1 cellular context compared by ENCODE assay signal in the genomic region with DNA sequence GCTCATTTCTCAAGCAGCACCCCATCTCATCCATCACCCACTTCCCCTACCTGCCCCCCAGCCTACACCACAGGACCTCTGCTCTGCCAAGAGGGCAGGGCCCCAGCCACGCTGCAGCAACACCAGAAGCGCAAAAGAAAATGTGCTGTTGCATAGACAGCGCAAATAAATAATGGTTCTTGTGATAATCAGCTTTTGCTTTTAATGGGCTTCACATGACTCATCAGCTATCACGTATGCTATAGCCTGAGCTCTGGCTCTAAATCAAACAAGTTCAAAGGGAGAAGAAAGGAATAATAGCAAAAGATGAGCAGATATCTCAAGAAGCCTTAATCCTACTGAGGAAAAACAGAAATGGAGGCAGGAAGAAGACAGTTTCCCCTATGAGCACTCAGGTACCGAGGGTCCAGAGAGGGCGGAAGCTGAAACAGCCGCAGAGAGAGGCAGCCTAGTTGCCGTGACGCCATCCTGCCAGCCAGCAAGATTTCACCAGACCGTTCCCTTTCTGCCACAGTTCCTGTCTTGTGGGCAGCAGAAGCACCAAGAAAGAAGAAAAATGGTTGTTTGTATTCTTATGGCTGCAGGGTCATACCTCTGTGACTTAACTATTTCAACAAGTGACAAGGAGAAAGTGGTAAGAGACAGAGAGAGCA.
TF ChIP-seq lines count a peak whose summit lies in the region.

No MANE protein-coding gene starts in this region.

TF ChIP-seq in K562, 482 proteins besides CTCF, POLR2A, EP300 and RAD21 (continues in another document):
- TF ChIP-seq, protein P1, sequence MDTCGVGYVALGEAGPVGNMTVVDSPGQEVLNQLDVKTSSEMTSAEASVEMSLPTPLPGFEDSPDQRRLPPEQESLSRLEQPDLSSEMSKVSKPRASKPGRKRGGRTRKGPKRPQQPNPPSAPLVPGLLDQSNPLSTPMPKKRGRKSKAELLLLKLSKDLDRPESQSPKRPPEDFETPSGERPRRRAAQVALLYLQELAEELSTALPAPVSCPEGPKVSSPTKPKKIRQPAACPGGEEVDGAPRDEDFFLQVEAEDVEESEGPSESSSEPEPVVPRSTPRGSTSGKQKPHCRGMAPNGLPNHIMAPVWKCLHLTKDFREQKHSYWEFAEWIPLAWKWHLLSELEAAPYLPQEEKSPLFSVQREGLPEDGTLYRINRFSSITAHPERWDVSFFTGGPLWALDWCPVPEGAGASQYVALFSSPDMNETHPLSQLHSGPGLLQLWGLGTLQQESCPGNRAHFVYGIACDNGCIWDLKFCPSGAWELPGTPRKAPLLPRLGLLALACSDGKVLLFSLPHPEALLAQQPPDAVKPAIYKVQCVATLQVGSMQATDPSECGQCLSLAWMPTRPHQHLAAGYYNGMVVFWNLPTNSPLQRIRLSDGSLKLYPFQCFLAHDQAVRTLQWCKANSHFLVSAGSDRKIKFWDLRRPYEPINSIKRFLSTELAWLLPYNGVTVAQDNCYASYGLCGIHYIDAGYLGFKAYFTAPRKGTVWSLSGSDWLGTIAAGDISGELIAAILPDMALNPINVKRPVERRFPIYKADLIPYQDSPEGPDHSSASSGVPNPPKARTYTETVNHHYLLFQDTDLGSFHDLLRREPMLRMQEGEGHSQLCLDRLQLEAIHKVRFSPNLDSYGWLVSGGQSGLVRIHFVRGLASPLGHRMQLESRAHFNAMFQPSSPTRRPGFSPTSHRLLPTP (IDR thresholded peaks at IDR 0.05; ENCODE audit: borderline replicate concordance, extremely low read depth, insufficient read length) = no peak
- TF ChIP-seq GTF2F1 (IDR thresholded peaks at IDR 0.05; ENCODE audit: low read depth, low read length) = no peak
- peak; percentile 76 for TF ChIP-seq MEIS2 (IDR thresholded peaks at IDR 0.05; ENCODE audit: partially characterized antibody)
- TF ChIP-seq, protein P2, sequence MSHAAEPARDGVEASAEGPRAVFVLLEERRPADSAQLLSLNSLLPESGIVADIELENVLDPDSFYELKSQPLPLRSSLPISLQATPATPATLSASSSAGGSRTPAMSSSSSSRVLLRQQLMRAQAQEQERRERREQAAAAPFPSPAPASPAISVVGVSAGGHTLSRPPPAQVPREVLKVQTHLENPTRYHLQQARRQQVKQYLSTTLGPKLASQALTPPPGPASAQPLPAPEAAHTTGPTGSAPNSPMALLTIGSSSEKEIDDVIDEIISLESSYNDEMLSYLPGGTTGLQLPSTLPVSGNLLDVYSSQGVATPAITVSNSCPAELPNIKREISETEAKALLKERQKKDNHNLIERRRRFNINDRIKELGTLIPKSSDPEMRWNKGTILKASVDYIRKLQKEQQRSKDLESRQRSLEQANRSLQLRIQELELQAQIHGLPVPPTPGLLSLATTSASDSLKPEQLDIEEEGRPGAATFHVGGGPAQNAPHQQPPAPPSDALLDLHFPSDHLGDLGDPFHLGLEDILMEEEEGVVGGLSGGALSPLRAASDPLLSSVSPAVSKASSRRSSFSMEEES (CRISPR knock-in tag; IDR thresholded peaks at IDR 0.05) = no peak
- TF ChIP-seq ZNF274 (IDR thresholded peaks at IDR 0.05; ENCODE audit: borderline replicate concordance, low read depth, low read length) = no peak
- no peak for TF ChIP-seq TCFL5 (CRISPR knock-in tag; conservative IDR thresholded peaks at IDR 0.05)
- TF ChIP-seq, protein P3, sequence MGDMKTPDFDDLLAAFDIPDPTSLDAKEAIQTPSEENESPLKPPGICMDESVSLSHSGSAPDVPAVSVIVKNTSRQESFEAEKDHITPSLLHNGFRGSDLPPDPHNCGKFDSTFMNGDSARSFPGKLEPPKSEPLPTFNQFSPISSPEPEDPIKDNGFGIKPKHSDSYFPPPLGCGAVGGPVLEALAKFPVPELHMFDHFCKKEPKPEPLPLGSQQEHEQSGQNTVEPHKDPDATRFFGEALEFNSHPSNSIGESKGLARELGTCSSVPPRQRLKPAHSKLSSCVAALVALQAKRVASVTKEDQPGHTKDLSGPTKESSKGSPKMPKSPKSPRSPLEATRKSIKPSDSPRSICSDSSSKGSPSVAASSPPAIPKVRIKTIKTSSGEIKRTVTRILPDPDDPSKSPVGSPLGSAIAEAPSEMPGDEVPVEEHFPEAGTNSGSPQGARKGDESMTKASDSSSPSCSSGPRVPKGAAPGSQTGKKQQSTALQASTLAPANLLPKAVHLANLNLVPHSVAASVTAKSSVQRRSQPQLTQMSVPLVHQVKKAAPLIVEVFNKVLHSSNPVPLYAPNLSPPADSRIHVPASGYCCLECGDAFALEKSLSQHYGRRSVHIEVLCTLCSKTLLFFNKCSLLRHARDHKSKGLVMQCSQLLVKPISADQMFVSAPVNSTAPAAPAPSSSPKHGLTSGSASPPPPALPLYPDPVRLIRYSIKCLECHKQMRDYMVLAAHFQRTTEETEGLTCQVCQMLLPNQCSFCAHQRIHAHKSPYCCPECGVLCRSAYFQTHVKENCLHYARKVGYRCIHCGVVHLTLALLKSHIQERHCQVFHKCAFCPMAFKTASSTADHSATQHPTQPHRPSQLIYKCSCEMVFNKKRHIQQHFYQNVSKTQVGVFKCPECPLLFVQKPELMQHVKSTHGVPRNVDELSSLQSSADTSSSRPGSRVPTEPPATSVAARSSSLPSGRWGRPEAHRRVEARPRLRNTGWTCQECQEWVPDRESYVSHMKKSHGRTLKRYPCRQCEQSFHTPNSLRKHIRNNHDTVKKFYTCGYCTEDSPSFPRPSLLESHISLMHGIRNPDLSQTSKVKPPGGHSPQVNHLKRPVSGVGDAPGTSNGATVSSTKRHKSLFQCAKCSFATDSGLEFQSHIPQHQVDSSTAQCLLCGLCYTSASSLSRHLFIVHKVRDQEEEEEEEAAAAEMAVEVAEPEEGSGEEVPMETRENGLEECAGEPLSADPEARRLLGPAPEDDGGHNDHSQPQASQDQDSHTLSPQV (IDR thresholded peaks at IDR 0.05) = peak; percentile 19; the same call in 1 of the 2 replicates
- no peak for TF ChIP-seq ZFP36 (IDR thresholded peaks at IDR 0.05; ENCODE audit: low read depth, low read length, partially characterized antibody)
- TF ChIP-seq MTF1 (CRISPR knock-in tag; IDR thresholded peaks at IDR 0.05; ENCODE audit: borderline replicate concordance) = no peak
- TF ChIP-seq ZNF384 (IDR thresholded peaks at IDR 0.05; ENCODE audit: low read depth, low read length) = no peak
- no peak for TF ChIP-seq TBP (optimal IDR thresholded peaks at IDR 0.05; ENCODE audit: low read depth, low read length)
- TF ChIP-seq, protein P4, sequence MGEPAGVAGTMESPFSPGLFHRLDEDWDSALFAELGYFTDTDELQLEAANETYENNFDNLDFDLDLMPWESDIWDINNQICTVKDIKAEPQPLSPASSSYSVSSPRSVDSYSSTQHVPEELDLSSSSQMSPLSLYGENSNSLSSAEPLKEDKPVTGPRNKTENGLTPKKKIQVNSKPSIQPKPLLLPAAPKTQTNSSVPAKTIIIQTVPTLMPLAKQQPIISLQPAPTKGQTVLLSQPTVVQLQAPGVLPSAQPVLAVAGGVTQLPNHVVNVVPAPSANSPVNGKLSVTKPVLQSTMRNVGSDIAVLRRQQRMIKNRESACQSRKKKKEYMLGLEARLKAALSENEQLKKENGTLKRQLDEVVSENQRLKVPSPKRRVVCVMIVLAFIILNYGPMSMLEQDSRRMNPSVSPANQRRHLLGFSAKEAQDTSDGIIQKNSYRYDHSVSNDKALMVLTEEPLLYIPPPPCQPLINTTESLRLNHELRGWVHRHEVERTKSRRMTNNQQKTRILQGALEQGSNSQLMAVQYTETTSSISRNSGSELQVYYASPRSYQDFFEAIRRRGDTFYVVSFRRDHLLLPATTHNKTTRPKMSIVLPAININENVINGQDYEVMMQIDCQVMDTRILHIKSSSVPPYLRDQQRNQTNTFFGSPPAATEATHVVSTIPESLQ (CRISPR knock-in tag; IDR thresholded peaks at IDR 0.05) = no peak
- TF ChIP-seq, protein P5, sequence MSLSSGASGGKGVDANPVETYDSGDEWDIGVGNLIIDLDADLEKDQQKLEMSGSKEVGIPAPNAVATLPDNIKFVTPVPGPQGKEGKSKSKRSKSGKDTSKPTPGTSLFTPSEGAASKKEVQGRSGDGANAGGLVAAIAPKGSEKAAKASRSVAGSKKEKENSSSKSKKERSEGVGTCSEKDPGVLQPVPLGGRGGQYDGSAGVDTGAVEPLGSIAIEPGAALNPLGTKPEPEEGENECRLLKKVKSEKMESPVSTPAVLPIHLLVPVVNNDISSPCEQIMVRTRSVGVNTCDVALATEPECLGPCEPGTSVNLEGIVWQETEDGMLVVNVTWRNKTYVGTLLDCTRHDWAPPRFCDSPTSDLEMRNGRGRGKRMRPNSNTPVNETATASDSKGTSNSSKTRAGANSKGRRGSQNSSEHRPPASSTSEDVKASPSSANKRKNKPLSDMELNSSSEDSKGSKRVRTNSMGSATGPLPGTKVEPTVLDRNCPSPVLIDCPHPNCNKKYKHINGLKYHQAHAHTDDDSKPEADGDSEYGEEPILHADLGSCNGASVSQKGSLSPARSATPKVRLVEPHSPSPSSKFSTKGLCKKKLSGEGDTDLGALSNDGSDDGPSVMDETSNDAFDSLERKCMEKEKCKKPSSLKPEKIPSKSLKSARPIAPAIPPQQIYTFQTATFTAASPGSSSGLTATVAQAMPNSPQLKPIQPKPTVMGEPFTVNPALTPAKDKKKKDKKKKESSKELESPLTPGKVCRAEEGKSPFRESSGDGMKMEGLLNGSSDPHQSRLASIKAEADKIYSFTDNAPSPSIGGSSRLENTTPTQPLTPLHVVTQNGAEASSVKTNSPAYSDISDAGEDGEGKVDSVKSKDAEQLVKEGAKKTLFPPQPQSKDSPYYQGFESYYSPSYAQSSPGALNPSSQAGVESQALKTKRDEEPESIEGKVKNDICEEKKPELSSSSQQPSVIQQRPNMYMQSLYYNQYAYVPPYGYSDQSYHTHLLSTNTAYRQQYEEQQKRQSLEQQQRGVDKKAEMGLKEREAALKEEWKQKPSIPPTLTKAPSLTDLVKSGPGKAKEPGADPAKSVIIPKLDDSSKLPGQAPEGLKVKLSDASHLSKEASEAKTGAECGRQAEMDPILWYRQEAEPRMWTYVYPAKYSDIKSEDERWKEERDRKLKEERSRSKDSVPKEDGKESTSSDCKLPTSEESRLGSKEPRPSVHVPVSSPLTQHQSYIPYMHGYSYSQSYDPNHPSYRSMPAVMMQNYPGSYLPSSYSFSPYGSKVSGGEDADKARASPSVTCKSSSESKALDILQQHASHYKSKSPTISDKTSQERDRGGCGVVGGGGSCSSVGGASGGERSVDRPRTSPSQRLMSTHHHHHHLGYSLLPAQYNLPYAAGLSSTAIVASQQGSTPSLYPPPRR (CRISPR knock-in tag; IDR thresholded peaks at IDR 0.05; ENCODE audit: borderline replicate concordance) = no peak
- no peak for TF ChIP-seq BCOR (IDR thresholded peaks at IDR 0.05)
- TF ChIP-seq PHB (CRISPR knock-in tag; IDR thresholded peaks at IDR 0.05) = no peak
- no peak for TF ChIP-seq ETV6 (IDR thresholded peaks at IDR 0.05; ENCODE audit: borderline replicate concordance in 1 of 2, low read depth in 2 of 2, low read length in 1 of 2)
- TF ChIP-seq ETV6 (CRISPR knock-in tag; IDR thresholded peaks at IDR 0.05; ENCODE audit: borderline replicate concordance) = no peak
- TF ChIP-seq GABPB1 (CRISPR knock-in tag; IDR thresholded peaks at IDR 0.05) = no peak
- no peak for TF ChIP-seq ZNF217 (CRISPR knock-in tag; IDR thresholded peaks at IDR 0.05)
- no peak for TF ChIP-seq EP400 (IDR thresholded peaks at IDR 0.05)
- TF ChIP-seq MYBL2 (IDR thresholded peaks at IDR 0.05; ENCODE audit: low read depth) = no peak
- TF ChIP-seq MYBL2 (CRISPR knock-in tag; IDR thresholded peaks at IDR 0.05; ENCODE audit: borderline replicate concordance) = no peak
- TF ChIP-seq, protein P6, sequence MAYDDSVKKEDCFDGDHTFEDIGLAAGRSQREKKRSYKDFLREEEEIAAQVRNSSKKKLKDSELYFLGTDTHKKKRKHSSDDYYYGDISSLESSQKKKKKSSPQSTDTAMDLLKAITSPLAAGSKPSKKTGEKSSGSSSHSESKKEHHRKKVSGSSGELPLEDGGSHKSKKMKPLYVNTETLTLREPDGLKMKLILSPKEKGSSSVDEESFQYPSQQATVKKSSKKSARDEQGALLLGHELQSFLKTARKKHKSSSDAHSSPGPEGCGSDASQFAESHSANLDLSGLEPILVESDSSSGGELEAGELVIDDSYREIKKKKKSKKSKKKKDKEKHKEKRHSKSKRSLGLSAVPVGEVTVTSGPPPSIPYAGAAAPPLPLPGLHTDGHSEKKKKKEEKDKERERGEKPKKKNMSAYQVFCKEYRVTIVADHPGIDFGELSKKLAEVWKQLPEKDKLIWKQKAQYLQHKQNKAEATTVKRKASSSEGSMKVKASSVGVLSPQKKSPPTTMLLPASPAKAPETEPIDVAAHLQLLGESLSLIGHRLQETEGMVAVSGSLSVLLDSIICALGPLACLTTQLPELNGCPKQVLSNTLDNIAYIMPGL (CRISPR knock-in tag; IDR thresholded peaks at IDR 0.05) = no peak
- TF ChIP-seq XRCC4 (IDR thresholded peaks at IDR 0.05; ENCODE audit: extremely low read depth, insufficient read depth, insufficient read length) = no peak
- TF ChIP-seq, protein P7, sequence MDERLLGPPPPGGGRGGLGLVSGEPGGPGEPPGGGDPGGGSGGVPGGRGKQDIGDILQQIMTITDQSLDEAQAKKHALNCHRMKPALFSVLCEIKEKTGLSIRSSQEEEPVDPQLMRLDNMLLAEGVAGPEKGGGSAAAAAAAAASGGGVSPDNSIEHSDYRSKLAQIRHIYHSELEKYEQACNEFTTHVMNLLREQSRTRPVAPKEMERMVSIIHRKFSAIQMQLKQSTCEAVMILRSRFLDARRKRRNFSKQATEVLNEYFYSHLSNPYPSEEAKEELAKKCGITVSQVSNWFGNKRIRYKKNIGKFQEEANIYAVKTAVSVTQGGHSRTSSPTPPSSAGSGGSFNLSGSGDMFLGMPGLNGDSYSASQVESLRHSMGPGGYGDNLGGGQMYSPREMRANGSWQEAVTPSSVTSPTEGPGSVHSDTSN (CRISPR knock-in tag; IDR thresholded peaks at IDR 0.05; ENCODE audit: low read depth) = no peak
- TF ChIP-seq, protein P7 (tag; conservative IDR thresholded peaks at IDR 0.05; ENCODE audit: low read depth) = peak; percentile 83
- TF ChIP-seq KLF1 (tag; IDR thresholded peaks at IDR 0.05) = no peak
- TF ChIP-seq, protein P8, sequence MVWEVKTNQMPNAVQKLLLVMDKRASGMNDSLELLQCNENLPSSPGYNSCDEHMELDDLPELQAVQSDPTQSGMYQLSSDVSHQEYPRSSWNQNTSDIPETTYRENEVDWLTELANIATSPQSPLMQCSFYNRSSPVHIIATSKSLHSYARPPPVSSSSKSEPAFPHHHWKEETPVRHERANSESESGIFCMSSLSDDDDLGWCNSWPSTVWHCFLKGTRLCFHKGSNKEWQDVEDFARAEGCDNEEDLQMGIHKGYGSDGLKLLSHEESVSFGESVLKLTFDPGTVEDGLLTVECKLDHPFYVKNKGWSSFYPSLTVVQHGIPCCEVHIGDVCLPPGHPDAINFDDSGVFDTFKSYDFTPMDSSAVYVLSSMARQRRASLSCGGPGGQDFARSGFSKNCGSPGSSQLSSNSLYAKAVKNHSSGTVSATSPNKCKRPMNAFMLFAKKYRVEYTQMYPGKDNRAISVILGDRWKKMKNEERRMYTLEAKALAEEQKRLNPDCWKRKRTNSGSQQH (CRISPR knock-in tag; IDR thresholded peaks at IDR 0.05) = no peak
- TF ChIP-seq NFE2 (IDR thresholded peaks at IDR 0.05; ENCODE audit: low read depth) = peak; percentile 44
- TF ChIP-seq GATAD2A (IDR thresholded peaks at IDR 0.05) = no peak
